ENCODE assay signal across 27 cellular contexts in the genomic region with DNA sequence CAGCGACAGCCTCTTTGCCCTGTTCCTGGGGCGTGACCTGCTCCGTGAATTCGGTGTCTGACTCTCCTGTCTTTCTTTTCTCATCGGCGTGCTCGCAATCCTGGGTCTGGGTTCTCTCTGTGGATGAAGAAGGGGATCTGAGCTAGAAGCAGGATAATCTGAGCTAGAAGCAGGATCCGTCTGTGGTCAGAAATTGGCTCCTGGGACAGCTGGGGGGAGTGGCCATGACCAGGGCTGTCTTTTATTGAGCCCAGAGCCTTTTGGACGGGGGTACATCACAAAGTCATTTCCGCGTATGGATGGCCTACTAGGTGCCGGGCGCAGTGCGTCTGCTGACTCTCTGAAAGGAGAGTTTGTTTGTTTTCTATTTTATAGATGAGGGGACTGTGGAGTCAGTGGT.
A peak's percentile ranks its signal among the peaks of the same experiment; 100 is the strongest.
DNase-seq lines count a peak whose midpoint lies in the region; ATAC-seq and TF ChIP-seq lines count a peak whose summit lies in the region.
"Had no signal": no experiment of that assay in that cellular context is flagged by ENCODE, and none has a peak within 500 bp of the region (broad histone marks: within the 10 kb centered on the region; RNA-seq: fewer than 3 reads in every experiment).

No MANE protein-coding gene starts in this region.

- H3K36me3 ChIP-seq in GM23248 (ENCODE audit: low read depth) (no peaks in the 10 kb centered on the region), WERI-Rb-1 (no peaks in the 10 kb centered on the region), sigmoid colon (no peaks in the 10 kb centered on the region)
- H3K36me3 ChIP-seq: colonic mucosa, heart left ventricle, Peyer's patch, tibial artery had no signal

- H3F3A ChIP-seq in GM23248 (ENCODE audit: insufficient read depth), result peaks cover 13% of the 10 kb centered on the region

- DNase-seq in GM23248 (no peak), WERI-Rb-1 (peak; percentile 89), islet precursor cell (peak; percentile 49), sigmoid colon (peak; percentile 44), GOT3 (lab: John Stamatoyannopoulos, UW) (no peak), NCI-H2081 treated with DMSO at 0.1 percent for 48 hours (lab: John Stamatoyannopoulos, UW) (no peak)
- DNase-seq in activated CD4-positive, alpha-beta T cell treated with anti-CD3 and anti-CD28 coated beads, Interleukin-2, amount 50 U/mL, for 1 hour, result no peak
- DNase-seq: activated B cell treated with CpG ODN at 0.5 μM for 24 hours; activated CD4-positive, alpha-beta memory T cell treated with anti-CD3 and anti-CD28 coated beads, Interleukin-2, amount 10 ng/mL, durations not matched to agents 7 days and 5 days; activated T-cell treated with anti-CD3 and anti-CD28 coated beads, Interleukin-2, amount 50 U/mL, for 72 hours; colonic mucosa; endodermal cell; Kasumi-1; NCI-H1105; NCI-H2081; NCI-H446 treated with DMSO at 0.1 percent for 48 hours; NK-92 treated with Interleukin-12 subunit alpha and Interleukin-12 subunit beta, amount 100 ng/mL, for 24 hours; stimulated activated CD4-positive, alpha-beta T cell treated with anti-CD3 and anti-CD28 coated beads, Interleukin-2, amount 100 ng/mL, for 48 hours; stimulated activated naive CD8-positive, alpha-beta T cell treated with anti-CD3 and anti-CD28 coated beads, Interleukin-15, Interleukin-2, amounts not matched to agents 100 U/mL and 50 U/mL, for 24 hours had no signal

- H3K4me2 ChIP-seq in GM23248 (ENCODE audit: unreplicated experiment), result peak overlapping the region; percentile 54

- TF ChIP-seq CTCF in WERI-Rb-1 (IDR thresholded peaks at IDR 0.05; ENCODE audit: low read depth, low read length), result no peak
- TF ChIP-seq CTCF in sigmoid colon (IDR thresholded peaks at IDR 0.05), result no peak

- ATAC-seq in GM18519 (IDR thresholded peaks at IDR 0.05; ENCODE audit: low FRiP score, unreplicated experiment), result no peak
- ATAC-seq: activated T-cell treated with anti-CD3 and anti-CD28 coated beads, Interleukin-2, amount 50 U/mL, for 72 hours; GM12878; stimulated activated naive CD8-positive, alpha-beta T cell treated with anti-CD3 and anti-CD28 coated beads, Interleukin-15, Interleukin-2, amounts not matched to agents 100 U/mL and 50 U/mL, for 24 hours had no signal

- in situ Hi-C loops in GM23248 (cut with MboI), result no loop called here

- no peaks in the 10 kb centered on the region for H3K79me2 ChIP-seq in GM23248 (ENCODE audit: insufficient read depth)

- H3K9me2 ChIP-seq in GM23248 (ENCODE audit: insufficient read depth), result no peaks in the 10 kb centered on the region

- no peaks in the 10 kb centered on the region for H4K20me1 ChIP-seq in GM23248 (ENCODE audit: insufficient read depth)

- H3K27ac ChIP-seq in GM23248 (no peak overlapping the region), WERI-Rb-1 (peak overlapping the region; percentile 99), sigmoid colon (peak overlapping the region in 1 of 4 donors; percentile 45)
- H3K27ac ChIP-seq: body of pancreas, tibial artery had no signal

- H3K9me3 ChIP-seq in GM23248 (ENCODE audit: low read depth), result no peaks in the 10 kb centered on the region
- H3K9me3 ChIP-seq in WERI-Rb-1 (ENCODE audit: severe bottlenecking), result no peaks in the 10 kb centered on the region
- no peaks in the 10 kb centered on the region for H3K9me3 ChIP-seq in sigmoid colon
- H3K9me3 ChIP-seq: body of pancreas, colonic mucosa, heart left ventricle, Peyer's patch, tibial artery had no signal

- WGBS in GM23248 (ENCODE audit: low coverage in 1 of 2, low lambda C conversion rate in 2 of 2, missing lambda C conversion rate in 2 of 2), 2 experiments, result 90 to 97% methylated on average over 14 of the region's 14 CpGs
- WGBS in sigmoid colon, 2 donors, result 58 to 70% methylated on average over 14 of the region's 14 CpGs

- H3K27me3 ChIP-seq in GM23248 (replicated peaks; ENCODE audit: insufficient read depth), result no peaks in the 10 kb centered on the region
- no peaks in the 10 kb centered on the region for H3K27me3 ChIP-seq in WERI-Rb-1 (ENCODE audit: insufficient read depth, low read depth, severe bottlenecking)
- H3K27me3 ChIP-seq in sigmoid colon, result no peaks in the 10 kb centered on the region
- H3K27me3 ChIP-seq: body of pancreas, colonic mucosa, Peyer's patch had no signal

- H2AFZ ChIP-seq in GM23248, result no peak overlapping the region

- TF ChIP-seq EP300 in sigmoid colon (IDR thresholded peaks at IDR 0.05), result no peak

- H3K4me1 ChIP-seq in GM23248 (ENCODE audit: insufficient read depth), result peaks cover 26% of the 10 kb centered on the region
- no peaks in the 10 kb centered on the region for H3K4me1 ChIP-seq in sigmoid colon
- H3K4me1 ChIP-seq: body of pancreas, colonic mucosa, Peyer's patch had no signal

- no peak overlapping the region for H3K4me3 ChIP-seq in GM23248
- H3K4me3 ChIP-seq in WERI-Rb-1 (ENCODE audit: low read depth, low read length), result peak overlapping the region; percentile 34
- no peak overlapping the region for H3K4me3 ChIP-seq in sigmoid colon
- H3K4me3 ChIP-seq: body of pancreas, colonic mucosa, GM12878, heart left ventricle, lung, Peyer's patch, skin epidermis, tibial artery had no signal

- intact Hi-C loops in sigmoid colon (cut with DNase I), result no loop called here

- TF ChIP-seq POLR2A in sigmoid colon (IDR thresholded peaks at IDR 0.05), result no peak

- H3K9ac ChIP-seq in GM23248, result peak overlapping the region; percentile 63; the same call in 1 of the 2 replicates

Comparison
In these comparisons a context has a peak if more than half of its experiments do, and no peak if none do; other contexts are left out.
1. DNase-seq: peak in WERI-Rb-1 (single experiment), islet precursor cell (single experiment) and sigmoid colon (single experiment); none in GM23248 (single experiment), GOT3 (single experiment), activated CD4-positive, alpha-beta T cell treated with anti-CD3 and anti-CD28 coated beads, Interleukin-2, amount 50 U/mL, for 1 hour (single experiment) and NCI-H2081 treated with DMSO at 0.1 percent for 48 hours (single experiment).